ENCODE assay signal across 8 cellular contexts in genomic region chr18:48975817-48976649, GRCh38. TPM values are rescaled to one million over a fixed set of nuclear protein-coding genes. Genes with fewer than 3 reads are reported as not detected.
DNase-seq lines count a peak whose midpoint lies in the region; ATAC-seq, FAIRE-seq and TF ChIP-seq lines count a peak whose summit lies in the region.

No MANE protein-coding gene starts in this region.

- H3K9me3 ChIP-seq in body of pancreas (no peaks in the 10 kb centered on the region), kidney (ENCODE audit: control insufficient read depth in 1 of 2, low read length in 2 of 2) (no peaks in the 10 kb centered on the region)

- no peak for FAIRE-seq in kidney (lab: Jason Lieb, UNC)

- TF ChIP-seq CTCF in body of pancreas (IDR thresholded peaks at IDR 0.05) (peak in 2 of 7 experiments; percentile 32 to 41), kidney (IDR thresholded peaks at IDR 0.05; ENCODE audit: borderline replicate concordance, extremely low read depth, insufficient read depth) (no peak)

- peak overlapping the region; percentile 71 to 92 (median 88) for H3K27ac ChIP-seq in body of pancreas
- H3K27ac ChIP-seq in kidney (ENCODE audit: low read depth in 2 of 2, low read length in 2 of 2) = peak overlapping the region in 1 of 2 donors; percentile 53

- WGBS in body of pancreas, 2 donors = 1 to 2% methylated on average over 7 to 85 of the region's 119 CpGs

- peak overlapping the region; percentile 30 to 57 for H3K4me3 ChIP-seq in body of pancreas
- peak overlapping the region; percentile 38 to 62 for H3K4me3 ChIP-seq in kidney (ENCODE audit: low read length in 2 of 2)

- no peaks in the 10 kb centered on the region for H3K27me3 ChIP-seq in body of pancreas

- H3K36me3 ChIP-seq in body of pancreas (replicated peaks in 1 of 2; ENCODE audit: insufficient read depth in 1 of 2, low read depth in 2 of 2) (no peaks in the 10 kb centered on the region), kidney (ENCODE audit: control insufficient read depth in 1 of 2, insufficient read depth in 2 of 2, low read length in 2 of 2) (no peaks in the 10 kb centered on the region)

- ATAC-seq in GM19468 (IDR thresholded peaks at IDR 0.05; ENCODE audit: extremely low read depth, unreplicated experiment) (peak; percentile 46), body of pancreas (peak; percentile 93)

- peak in 1 of 3 donors; percentile 31 for TF ChIP-seq POLR2A in body of pancreas (IDR thresholded peaks at IDR 0.05)

- peak overlapping the region; percentile 67 to 69 for H3K9ac ChIP-seq in kidney (ENCODE audit: low read length in 2 of 2)

- intact Hi-C loops in body of pancreas (cut with DNase I) (loop anchor here (10.0 kb wide), 1 partner anchor 201 kb away; no protein-coding TSS in a partner anchor), kidney (cut with DNase I) (no loop called here)

- DNase-seq in COLO668 (lab: John Stamatoyannopoulos, UW; ENCODE audit: unreplicated experiment) (peak; percentile 87), HuH-7.5 (ENCODE audit: low spot score) (peak; percentile 72), T-helper 9 cell (peak; percentile 48), body of pancreas (peak; percentile 76 to 84 (median 78)), kidney (peak; percentile 86), A172 (ENCODE audit: low spot score) (no peak)
- peak; percentile 51 to 58 for DNase-seq in stimulated activated CD4-positive, alpha-beta T cell treated with anti-CD3 and anti-CD28 coated beads, Interleukin-1b, Interleukin-23, amount 100 ng/mL, for 4 hours (ENCODE audit: low read depth in 2 of 2)

- H3K4me1 ChIP-seq in body of pancreas (peaks cover 15% of the 10 kb centered on the region), kidney (ENCODE audit: control insufficient read depth in 1 of 2, insufficient read depth in 1 of 2, low read depth in 1 of 2, low read length in 2 of 2) (peaks cover 5 to 6% of the 10 kb centered on the region in 2 donors)

RNA-seq across cellular contexts. Expression of gene SMAD7, which starts 25.3 kb away (rescaled TPM):
- total RNA-seq in body of pancreas (10 to 100 TPM; 23.3 to 44.5 TPM), kidney (32.6 TPM)
- 17.3 TPM for polyA plus RNA-seq in kidney (ENCODE audit: insufficient read depth, low read depth, low replicate concordance)
- total RNA-seq in A172 (2014; rRNA removed; shearing (Covaris generic)) = 6.2 and 8.5 TPM in 2 replicates
